Comparison of ENCODE assay signal across 19 cellular contexts in genomic region chr13:99154064-99154463, GRCh38.
"Had no signal": no experiment of that assay in that cellular context is flagged by ENCODE, and none has a peak within 500 bp of the region (broad histone marks: within the 10 kb centered on the region; RNA-seq: fewer than 3 reads in every experiment).

No MANE protein-coding gene starts in this region.

- H3K4me3 Mint-ChIP-seq: activated naive CD8-positive, alpha-beta T cell treated with anti-CD3 and anti-CD28 coated beads, Interleukin-2, amount 50 U/mL, for 24 hours; naive thymus-derived CD8-positive, alpha-beta T cell; WTC11 had no signal

- ATAC-seq: activated naive CD8-positive, alpha-beta T cell treated with anti-CD3 and anti-CD28 coated beads, Interleukin-2, amount 50 U/mL, for 24 hours; foreskin keratinocyte; left cardiac atrium; naive thymus-derived CD8-positive, alpha-beta T cell; WTC11 had no signal

- H3K4me1 Mint-ChIP-seq: naive thymus-derived CD8-positive, alpha-beta T cell; WTC11 had no signal

- H3K27ac ChIP-seq: ascending aorta, foreskin keratinocyte, neutrophil, stomach, thoracic aorta had no signal

- FAIRE-seq: colon, endothelial cell of umbilical vein, urothelium cell line had no signal

- DNase-seq: activated CD4-positive, alpha-beta T cell treated with anti-CD3 and anti-CD28 coated beads for 48 hours; activated naive CD4-positive, alpha-beta T cell treated with Interleukin-2 at 50 U/mL for 16 hours; activated naive CD8-positive, alpha-beta T cell treated with anti-CD3 and anti-CD28 coated beads, Interleukin-2, amount 50 U/mL, for 24 hours; effector CD4-positive, alpha-beta T cell; foreskin keratinocyte; left cardiac atrium; naive thymus-derived CD8-positive, alpha-beta T cell; retina; stimulated activated CD4-positive, alpha-beta T cell treated with anti-CD3 and anti-CD28 coated beads, Interleukin-15, amount 100 ng/mL, for 24 hours; stimulated activated CD4-positive, alpha-beta T cell treated with anti-CD3 and anti-CD28 coated beads, Interleukin-4, amount 100 ng/mL, for 24 hours; stomach had no signal

- H3K36me3 ChIP-seq: ascending aorta, neutrophil, stomach, thoracic aorta had no signal

- H3K9me3 ChIP-seq: ascending aorta, neutrophil, stomach, thoracic aorta had no signal

- H3K27me3 ChIP-seq: ascending aorta, foreskin keratinocyte had no signal

- H3K9me3 Mint-ChIP-seq: activated naive CD8-positive, alpha-beta T cell treated with anti-CD3 and anti-CD28 coated beads, Interleukin-2, amount 50 U/mL, for 24 hours; naive thymus-derived CD8-positive, alpha-beta T cell; WTC11 had no signal

- H3K4me1 ChIP-seq: ascending aorta, stomach had no signal

- H3K27ac Mint-ChIP-seq: activated naive CD8-positive, alpha-beta T cell treated with anti-CD3 and anti-CD28 coated beads, Interleukin-2, amount 50 U/mL, for 24 hours; WTC11 had no signal

- H3K36me3 Mint-ChIP-seq: naive thymus-derived CD8-positive, alpha-beta T cell; WTC11 had no signal

- H3K4me3 ChIP-seq: ascending aorta, lung, stomach, thoracic aorta had no signal
